ENCODE assay signal across 8 cellular contexts in the genomic region with DNA sequence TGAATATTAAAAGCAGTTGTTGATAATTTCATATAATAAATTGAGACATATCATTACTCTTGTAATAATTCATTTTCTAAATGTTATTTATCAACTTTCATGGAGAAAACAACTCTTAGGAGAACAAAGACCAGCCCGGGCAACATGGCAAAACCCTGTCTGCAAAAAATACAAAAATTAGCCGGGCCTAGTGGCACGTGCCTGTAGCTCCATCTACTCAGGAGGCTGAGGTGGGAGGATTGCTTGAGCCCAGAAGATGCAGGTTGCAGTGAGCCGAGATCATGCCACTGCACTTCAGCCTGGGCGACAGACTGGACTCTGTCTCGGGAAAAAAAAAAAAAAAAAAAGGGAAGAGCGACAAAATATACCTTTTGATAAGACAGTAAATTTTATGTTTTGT.
"Had no signal": no experiment of that assay in that cellular context is flagged by ENCODE, and none has a peak within 500 bp of the region (broad histone marks: within the 10 kb centered on the region; RNA-seq: fewer than 3 reads in every experiment).

No MANE protein-coding gene starts in this region.

- H3K27ac ChIP-seq: GM23248 had no signal

- H3K9me3 ChIP-seq: HAP-1 had no signal

- H3K9ac ChIP-seq: GM23248 had no signal

- DNase-seq: GM23248, GOT3, H7, H9, HCEC 1CT, HFFc6 had no signal

- H3K4me1 ChIP-seq: HAP-1 had no signal

- H2AFZ ChIP-seq: GM23248, GM23338 had no signal

- H3K4me2 ChIP-seq: GM23338 had no signal

- H3K4me3 ChIP-seq: GM23248, GM23338, HAP-1 had no signal
